In genomic region chr22:25898707-25899365, GRCh38 we compare ENCODE assay signal across 1 cellular context.
TF ChIP-seq lines count a peak whose summit lies in the region.

No MANE protein-coding gene starts in this region.

TF ChIP-seq in H1, 55 proteins besides CTCF, POLR2A, EP300 and RAD21:
- TF ChIP-seq MAX (IDR thresholded peaks at IDR 0.05) (no peak), YY1 (IDR thresholded peaks at IDR 0.05; ENCODE audit: low read depth, low read length) (no peak), NANOG (IDR thresholded peaks at IDR 0.05; ENCODE audit: insufficient read depth, low read depth, low read length, poor library complexity, severe bottlenecking) (no peak), SAP30 (IDR thresholded peaks at IDR 0.05; ENCODE audit: insufficient read depth, insufficient replicate concordance, low read length) (no peak), KDM4A (IDR thresholded peaks at IDR 0.05; ENCODE audit: low read depth, low read length, severe bottlenecking) (no peak), SP4 (IDR thresholded peaks at IDR 0.05; ENCODE audit: low read length) (no peak), TAF1 (IDR thresholded peaks at IDR 0.05; ENCODE audit: low read depth, low read length) (no peak), FOSL1 (IDR thresholded peaks at IDR 0.05; ENCODE audit: insufficient read depth, low read depth, low read length) (no peak), MAFK (IDR thresholded peaks at IDR 0.05; ENCODE audit: low read depth, low read length) (no peak), BCL11A (IDR thresholded peaks at IDR 0.05; ENCODE audit: low read depth in 2 of 2, low read length in 2 of 2) (no peak), BRCA1 (IDR thresholded peaks at IDR 0.05; ENCODE audit: low read depth, low read length) (no peak), USF2 (IDR thresholded peaks at IDR 0.05; ENCODE audit: low read length) (no peak), POU5F1 (IDR thresholded peaks at IDR 0.05; ENCODE audit: low read depth, low read length) (no peak), PHF8 (conservative IDR thresholded peaks at IDR 0.05; ENCODE audit: low read depth, low read length) (no peak), JUN (IDR thresholded peaks at IDR 0.05; ENCODE audit: low read depth, low read length) (no peak), E2F6 (IDR thresholded peaks at IDR 0.05) (no peak), SIX5 (IDR thresholded peaks at IDR 0.05; ENCODE audit: low read depth, low read length) (no peak), EZH2 (IDR thresholded peaks at IDR 0.05; ENCODE audit: low read depth, low read length, severe bottlenecking) (no peak), TBP (IDR thresholded peaks at IDR 0.05; ENCODE audit: low read depth, low read length) (no peak)
